In the genomic region with DNA sequence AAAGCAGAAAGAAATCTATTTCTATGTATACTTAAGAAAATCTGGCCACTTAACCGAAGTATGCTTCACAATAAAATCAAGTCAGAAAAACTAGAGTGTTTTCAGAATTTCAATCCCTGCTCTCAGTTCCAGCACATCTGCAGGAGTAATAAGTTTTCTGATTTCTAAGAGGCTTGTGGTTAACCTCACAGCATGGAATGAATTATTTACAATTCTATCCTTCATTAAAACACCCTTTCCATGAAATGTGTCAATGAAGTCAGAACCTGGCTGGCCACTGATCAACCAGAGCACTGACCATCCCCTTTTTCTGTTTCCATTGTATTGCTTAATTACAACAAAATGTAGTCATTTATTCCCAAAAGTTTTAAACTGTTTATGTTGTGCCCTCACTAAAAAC, we compare ENCODE assay signal across 25 cellular contexts.
DNase-seq lines count a peak whose midpoint lies in the region; ATAC-seq and TF ChIP-seq lines count a peak whose summit lies in the region.
"Had no signal": no experiment of that assay in that cellular context is flagged by ENCODE, and none has a peak within 500 bp of the region (broad histone marks: within the 10 kb centered on the region; RNA-seq: fewer than 3 reads in every experiment).

No MANE protein-coding gene starts in this region.

- no peaks in the 10 kb centered on the region for H3K36me3 Mint-ChIP-seq in GM23338 (ENCODE audit: low read depth)
- H3K36me3 Mint-ChIP-seq: activated naive CD8-positive, alpha-beta T cell treated with anti-CD3 and anti-CD28 coated beads, Interleukin-2, amount 10 ng/mL, durations not matched to agents 7 days and 5 days; stimulated activated memory B cell treated with anti-CD40 and anti-IgM and Interleukin-4, amounts not matched to agents 10 μg/mL and 1 μg/mL and 100 μg/mL, for 72 hours had no signal

- H3K36me3 ChIP-seq in fibroblast of lung (ENCODE audit: control insufficient read depth, insufficient read depth, low read length), result no peaks in the 10 kb centered on the region
- no peaks in the 10 kb centered on the region for H3K36me3 ChIP-seq in smooth muscle cell (ENCODE audit: low read depth)
- no peaks in the 10 kb centered on the region for H3K36me3 ChIP-seq in GM23338 (ENCODE audit: insufficient read depth)
- H3K36me3 ChIP-seq: prostate gland, thyroid gland had no signal

- H3K27ac Mint-ChIP-seq in GM23338, result no peak overlapping the region
- H3K27ac Mint-ChIP-seq: activated B cell treated with CpG ODN at 0.5 μM for 24 hours; activated CD8-positive, alpha-beta T cell treated with anti-CD3 and anti-CD28 coated beads, Interleukin-2, amount 10 ng/mL, durations not matched to agents 7 days and 5 days; activated naive CD8-positive, alpha-beta T cell treated with anti-CD3 and anti-CD28 coated beads, Interleukin-2, amount 10 ng/mL, durations not matched to agents 7 days and 5 days; activated T-cell treated with anti-CD3 and anti-CD28 coated beads, Interleukin-2, amount 50 U/mL, for 72 hours; H9; stimulated activated memory B cell treated with anti-CD40 and anti-IgM and Interleukin-4, amounts not matched to agents 10 μg/mL and 1 μg/mL and 100 μg/mL, for 72 hours had no signal

- no peaks in the 10 kb centered on the region for H3K4me1 ChIP-seq in fibroblast of lung (ENCODE audit: control insufficient read depth, extremely low read depth, insufficient read depth, low read length)
- H3K4me1 ChIP-seq in smooth muscle cell (ENCODE audit: low read depth), result peaks cover 12% of the 10 kb centered on the region
- no peaks in the 10 kb centered on the region for H3K4me1 ChIP-seq in GM23338 (ENCODE audit: insufficient read depth)
- H3K4me1 ChIP-seq: prostate gland, thyroid gland had no signal

- H3K4me3 ChIP-seq in fibroblast of lung (replicated peaks in 1 of 4; ENCODE audit: control extremely low read depth in 1 of 4, insufficient read depth in 1 of 4, low read depth in 3 of 4, low read length in 4 of 4) (no peak overlapping the region), smooth muscle cell (no peak overlapping the region), GM23338 (no peak overlapping the region)
- H3K4me3 ChIP-seq: prostate gland, thyroid gland had no signal

- H2AFZ ChIP-seq in fibroblast of lung (ENCODE audit: low read length), result no peak overlapping the region
- H2AFZ ChIP-seq in smooth muscle cell (ENCODE audit: low read depth), result no peak overlapping the region
- H2AFZ ChIP-seq in GM23338, result no peak overlapping the region

- H3K4me2 ChIP-seq in fibroblast of lung (ENCODE audit: extremely low read depth, insufficient read depth, low read length) (no peak overlapping the region), smooth muscle cell (peak overlapping the region; percentile 35), GM23338 (no peak overlapping the region)

- ATAC-seq in GM19035 (IDR thresholded peaks at IDR 0.05; ENCODE audit: unreplicated experiment), result no peak
- no peak for ATAC-seq in GM23338
- ATAC-seq: activated CD8-positive, alpha-beta T cell treated with anti-CD3 and anti-CD28 coated beads, Interleukin-2, amount 10 ng/mL, durations not matched to agents 7 days and 5 days; activated T-cell treated with anti-CD3 and anti-CD28 coated beads, Interleukin-2, amount 50 U/mL, for 72 hours; left cardiac atrium; stimulated activated memory B cell treated with anti-CD40 and anti-IgM and Interleukin-4, amounts not matched to agents 10 μg/mL and 1 μg/mL and 100 μg/mL, for 72 hours had no signal

- no peaks in the 10 kb centered on the region for H3K4me1 Mint-ChIP-seq in GM23338
- H3K4me1 Mint-ChIP-seq: activated B cell treated with CpG ODN at 0.5 μM for 24 hours; H9; neural crest cell; stimulated activated memory B cell treated with anti-CD40 and anti-IgM and Interleukin-4, amounts not matched to agents 10 μg/mL and 1 μg/mL and 100 μg/mL, for 72 hours had no signal

- no peak for TF ChIP-seq CTCF in fibroblast of lung (conservative IDR thresholded peaks at IDR 0.05 in 1 of 2, IDR thresholded peaks at IDR 0.05 in 1 of 2; ENCODE audit: low read depth in 1 of 2, low read length in 2 of 2)
- no peak for TF ChIP-seq CTCF in smooth muscle cell (IDR thresholded peaks at IDR 0.05; ENCODE audit: borderline replicate concordance, insufficient read depth, poor library complexity, severe bottlenecking)
- TF ChIP-seq CTCF in GM23338 (conservative IDR thresholded peaks at IDR 0.05; ENCODE audit: low read depth in 2 of 2), result no peak

- 90% methylated on average over 1 of the region's 1 CpG for WGBS in smooth muscle cell (ENCODE audit: low lambda C conversion rate)

- no peaks in the 10 kb centered on the region for H3K79me2 ChIP-seq in fibroblast of lung (ENCODE audit: control insufficient read depth, insufficient read depth, low read length)
- H3K79me2 ChIP-seq in smooth muscle cell (ENCODE audit: low read depth), result no peaks in the 10 kb centered on the region
- no peaks in the 10 kb centered on the region for H3K79me2 ChIP-seq in GM23338 (replicated peaks; ENCODE audit: insufficient read depth)

- no peaks in the 10 kb centered on the region for H3K9me2 ChIP-seq in GM23338 (ENCODE audit: insufficient read depth)

- no peak overlapping the region for H3K27ac ChIP-seq in fibroblast of lung (ENCODE audit: insufficient read depth, low read length)
- peak overlapping the region; percentile 61 for H3K27ac ChIP-seq in smooth muscle cell (ENCODE audit: low read depth)
- H3K27ac ChIP-seq in GM23338 (ENCODE audit: low read depth), result no peak overlapping the region
- H3K27ac ChIP-seq: C4-2B, prostate gland, thyroid gland had no signal

- H3K9me3 Mint-ChIP-seq in GM23338, result no peaks in the 10 kb centered on the region; the same call in 2 of the 3 replicates
- H3K9me3 Mint-ChIP-seq: H9; neural crest cell; stimulated activated memory B cell treated with anti-CD40 and anti-IgM and Interleukin-4, amounts not matched to agents 10 μg/mL and 1 μg/mL and 100 μg/mL, for 72 hours had no signal

- DNase-seq in GM04503 (ENCODE audit: low read depth) (peak; percentile 44), NCI-H226 (peak; percentile 34), fibroblast of lung (ENCODE audit: low read depth in 2 of 2) (peak; percentile 26 to 82), smooth muscle cell (lab: John Stamatoyannopoulos, UW; ENCODE audit: unreplicated experiment) (no peak), cerebellar nuclear complex (lab: John Stamatoyannopoulos, UW) (no peak), GM23338 (ENCODE audit: low spot score) (no peak), head of caudate nucleus (no peak)
- DNase-seq: activated B cell treated with CpG ODN at 0.5 μM for 24 hours; activated CD8-positive, alpha-beta T cell treated with anti-CD3 and anti-CD28 coated beads, Interleukin-2, amount 10 ng/mL, durations not matched to agents 7 days and 5 days; activated naive CD8-positive, alpha-beta T cell treated with anti-CD3 and anti-CD28 coated beads, Interleukin-2, amount 10 ng/mL, durations not matched to agents 7 days and 5 days; activated T-cell treated with anti-CD3 and anti-CD28 coated beads, Interleukin-2, amount 50 U/mL, for 72 hours; H9; hypothalamus; left cardiac atrium; midbrain; NCI-H1105; NCI-H526; SHP77 treated with DMSO at 0.1 percent for 48 hours; T-helper 2 cell; thyroid gland had no signal

- intact Hi-C loops in head of caudate nucleus (cut with DNase I), result no loop called here

- H3K27me3 Mint-ChIP-seq in GM23338 (ENCODE audit: insufficient read depth, low read depth, poor library complexity), result no peaks in the 10 kb centered on the region
- H3K27me3 Mint-ChIP-seq: activated B cell treated with CpG ODN at 0.5 μM for 24 hours; activated naive CD8-positive, alpha-beta T cell treated with anti-CD3 and anti-CD28 coated beads, Interleukin-2, amount 10 ng/mL, durations not matched to agents 7 days and 5 days; stimulated activated memory B cell treated with anti-CD40 and anti-IgM and Interleukin-4, amounts not matched to agents 10 μg/mL and 1 μg/mL and 100 μg/mL, for 72 hours had no signal

- no peak overlapping the region for H3K4me3 Mint-ChIP-seq in GM23338
- H3K4me3 Mint-ChIP-seq: activated B cell treated with CpG ODN at 0.5 μM for 24 hours; activated CD8-positive, alpha-beta T cell treated with anti-CD3 and anti-CD28 coated beads, Interleukin-2, amount 10 ng/mL, durations not matched to agents 7 days and 5 days; activated naive CD8-positive, alpha-beta T cell treated with anti-CD3 and anti-CD28 coated beads, Interleukin-2, amount 10 ng/mL, durations not matched to agents 7 days and 5 days; activated T-cell treated with anti-CD3 and anti-CD28 coated beads, Interleukin-2, amount 50 U/mL, for 72 hours; H9; neural crest cell; stimulated activated memory B cell treated with anti-CD40 and anti-IgM and Interleukin-4, amounts not matched to agents 10 μg/mL and 1 μg/mL and 100 μg/mL, for 72 hours had no signal

- H3K9ac ChIP-seq in fibroblast of lung (ENCODE audit: insufficient read depth, low read length) (no peak overlapping the region), smooth muscle cell (ENCODE audit: low read depth) (no peak overlapping the region)

- H3K9me3 ChIP-seq in fibroblast of lung (ENCODE audit: control insufficient read depth, insufficient read depth, low read depth, low read length), result no peaks in the 10 kb centered on the region
- no peaks in the 10 kb centered on the region for H3K9me3 ChIP-seq in smooth muscle cell (replicated peaks; ENCODE audit: low read depth)
- H3K9me3 ChIP-seq: prostate gland, thyroid gland had no signal

- H3K27me3 ChIP-seq in fibroblast of lung (ENCODE audit: control insufficient read depth, insufficient read depth, low read length) (no peaks in the 10 kb centered on the region), smooth muscle cell (ENCODE audit: low read depth) (no peaks in the 10 kb centered on the region), GM23338 (ENCODE audit: insufficient read depth) (no peaks in the 10 kb centered on the region)
- H3K27me3 ChIP-seq: thyroid gland had no signal

- H4K20me1 ChIP-seq in fibroblast of lung (ENCODE audit: control insufficient read depth, extremely low read depth, insufficient read depth, low read length), result no peaks in the 10 kb centered on the region
- no peaks in the 10 kb centered on the region for H4K20me1 ChIP-seq in smooth muscle cell (ENCODE audit: low read depth)
- H4K20me1 ChIP-seq in GM23338 (replicated peaks; ENCODE audit: insufficient read depth), result no peaks in the 10 kb centered on the region

- no peaks in the 10 kb centered on the region for H3F3A ChIP-seq in smooth muscle cell (ENCODE audit: low read depth)
- no peaks in the 10 kb centered on the region for H3F3A ChIP-seq in GM23338 (replicated peaks; ENCODE audit: low read depth)

TF ChIP-seq in GM23338, 12 proteins besides CTCF, POLR2A, EP300 and RAD21 (continues in another document):
- TF ChIP-seq CREB1 (CRISPR knock-in tag; IDR thresholded peaks at IDR 0.05; ENCODE audit: low read depth) (no peak), ZNF114 (CRISPR knock-in tag; IDR thresholded peaks at IDR 0.05) (no peak), NANOG (IDR thresholded peaks at IDR 0.05; ENCODE audit: borderline replicate concordance) (no peak), EZH2 (IDR thresholded peaks at IDR 0.05; ENCODE audit: low read depth, unreplicated experiment) (no peak), STAT1 (IDR thresholded peaks at IDR 0.05; ENCODE audit: unreplicated experiment) (no peak), POLR2AphosphoS5 (IDR thresholded peaks at IDR 0.05; ENCODE audit: low read depth) (no peak)

Comparison
In these comparisons a context has a peak if more than half of its experiments do, and no peak if none do; other contexts are left out.
1. DNase-seq: peak in GM04503 (single experiment), NCI-H226 (single experiment) and fibroblast of lung (2 of 2); none in smooth muscle cell (single experiment), cerebellar nuclear complex (0 of 2), GM23338 (single experiment) and head of caudate nucleus (0 of 42).